11 cellular contexts compared by ENCODE assay signal in genomic region chr12:77940011-77940423, GRCh38.
A peak's percentile ranks its signal among the peaks of the same experiment; 100 is the strongest.
DNase-seq lines count a peak whose midpoint lies in the region; ATAC-seq, FAIRE-seq and TF ChIP-seq lines count a peak whose summit lies in the region.
"Had no signal": no experiment of that assay in that cellular context is flagged by ENCODE, and none has a peak within 500 bp of the region (broad histone marks: within the 10 kb centered on the region; RNA-seq: fewer than 3 reads in every experiment).

No MANE protein-coding gene starts in this region.

- peaks cover 45% of the 10 kb centered on the region for H3K79me2 ChIP-seq in endothelial cell of umbilical vein (ENCODE audit: control insufficient read depth, insufficient read depth, low read length)

- BruUV-seq in endothelial cell of umbilical vein (replicated peaks; lab: Mats Ljungman, UMichigan) = no TSS peak

- TF ChIP-seq CTCF in endothelial cell of umbilical vein (IDR thresholded peaks at IDR 0.05; ENCODE audit: extremely low read depth in 1 of 2, insufficient read depth in 1 of 2, low read depth in 1 of 2, low read length in 2 of 2) (no peak), nephron progenitor cell (IDR thresholded peaks at IDR 0.05) (no peak), GM13976 (IDR thresholded peaks at IDR 0.05; ENCODE audit: borderline replicate concordance, control extremely low read depth, extremely low read depth, insufficient read depth, missing control alignments) (no peak)

- peaks cover 39% of the 10 kb centered on the region for H3K4me1 ChIP-seq in endothelial cell of umbilical vein (ENCODE audit: control insufficient read depth, extremely low read depth, insufficient read depth, low read length)

- CTCF ChIA-PET in endothelial cell of umbilical vein (lab: Charles Lee) = interaction anchor here (0.7 to 2.6 kb wide), 10 partner anchors 12 to 215 kb away, joined by 3 to 17 read pairs (median 4); partner anchors contain the start of gene NAV3

- no peaks in the 10 kb centered on the region for H3K9me3 ChIP-seq in endothelial cell of umbilical vein (replicated peaks; ENCODE audit: control insufficient read depth, insufficient read depth, low read length)
- H3K9me3 ChIP-seq: upper lobe of left lung had no signal

- no peaks in the 10 kb centered on the region for H3K36me3 ChIP-seq in endothelial cell of umbilical vein (ENCODE audit: control insufficient read depth in 2 of 2, extremely low read depth in 1 of 2, insufficient read depth in 2 of 2, low read length in 2 of 2)
- H3K36me3 ChIP-seq: upper lobe of left lung had no signal

- in situ Hi-C loops in Caki2 (cut with HindIII; ENCODE audit: low pct_unique_long_range_greater_than_20kb, low sequenced_read_pairs) (no loop called here), GM13976 (cut with MboI; ENCODE audit: low sequenced_read_pairs, unreplicated experiment) (no loop called here)

- intact Hi-C loops in endothelial cell of umbilical vein (cut with micrococcal nuclease) = loop anchor here (1.0 to 5.0 kb wide), 4 partner anchors 41 to 878 kb away; no protein-coding TSS in a partner anchor

- ATAC-seq in GM21737 (IDR thresholded peaks at IDR 0.05; ENCODE audit: unreplicated experiment) (no peak), HG03175 (IDR thresholded peaks at IDR 0.05; ENCODE audit: unreplicated experiment) (no peak)
- ATAC-seq: activated CD4-positive, CD25-positive, alpha-beta regulatory T cell treated with anti-CD3 and anti-CD28 coated beads, Interleukin-2, amount 50 U/mL, for 24 hours had no signal

- H3K27ac Mint-ChIP-seq in nephron progenitor cell = peak overlapping the region; percentile 88
- H3K27ac Mint-ChIP-seq: activated naive CD8-positive, alpha-beta T cell treated with anti-CD3 and anti-CD28 coated beads, Interleukin-2, amount 10 ng/mL, durations not matched to agents 7 days and 5 days had no signal

- no peaks in the 10 kb centered on the region for H3K36me3 Mint-ChIP-seq in nephron progenitor cell (ENCODE audit: low read depth)
- H3K36me3 Mint-ChIP-seq: activated naive CD8-positive, alpha-beta T cell treated with anti-CD3 and anti-CD28 coated beads, Interleukin-2, amount 10 ng/mL, durations not matched to agents 7 days and 5 days had no signal

- no peaks in the 10 kb centered on the region for H3K9me1 ChIP-seq in endothelial cell of umbilical vein (replicated peaks; ENCODE audit: control insufficient read depth, extremely low read depth, insufficient read depth, low read length)

- H3K9me3 Mint-ChIP-seq in nephron progenitor cell = no peaks in the 10 kb centered on the region
- H3K9me3 Mint-ChIP-seq: activated naive CD8-positive, alpha-beta T cell treated with anti-CD3 and anti-CD28 coated beads, Interleukin-2, amount 10 ng/mL, durations not matched to agents 7 days and 5 days had no signal

- H3K27ac ChIP-seq in endothelial cell of umbilical vein (ENCODE audit: insufficient read depth, low read depth, low read length) = peak overlapping the region; percentile 95

- no peaks in the 10 kb centered on the region for H3K27me3 ChIP-seq in endothelial cell of umbilical vein (ENCODE audit: control insufficient read depth in 2 of 2, insufficient read depth in 2 of 2, low read length in 2 of 2)
- H3K27me3 ChIP-seq: upper lobe of left lung had no signal

- H3K4me3 Mint-ChIP-seq in nephron progenitor cell = no peak overlapping the region
- H3K4me3 Mint-ChIP-seq: activated naive CD8-positive, alpha-beta T cell treated with anti-CD3 and anti-CD28 coated beads, Interleukin-2, amount 10 ng/mL, durations not matched to agents 7 days and 5 days had no signal

- H4K20me1 ChIP-seq in endothelial cell of umbilical vein (replicated peaks; ENCODE audit: control insufficient read depth, extremely low read depth, insufficient read depth, low read length) = no peaks in the 10 kb centered on the region

- peak overlapping the region; percentile 63 for H2AFZ ChIP-seq in endothelial cell of umbilical vein (ENCODE audit: low read depth, low read length)

- H3K9ac ChIP-seq in endothelial cell of umbilical vein (replicated peaks; ENCODE audit: extremely low read depth, insufficient read depth, low read length) = peak overlapping the region; percentile 97

- FAIRE-seq in endothelial cell of umbilical vein (lab: Jason Lieb, UNC) = peak; percentile 70

- peak; percentile 57 for TF ChIP-seq POLR2A in endothelial cell of umbilical vein (IDR thresholded peaks at IDR 0.05; ENCODE audit: low read depth, low read length)

- POLR2A ChIA-PET in endothelial cell of umbilical vein (lab: Charles Lee) = no interaction called here

- peak overlapping the region in 2 of 3 experiments; percentile 70 to 90 for H3K4me3 ChIP-seq in endothelial cell of umbilical vein (replicated peaks in 1 of 3; ENCODE audit: insufficient read depth in 1 of 3, low read depth in 1 of 3, low read length in 3 of 3)
- H3K4me3 ChIP-seq: upper lobe of left lung had no signal

- peaks cover 19% of the 10 kb centered on the region for H3K4me1 Mint-ChIP-seq in nephron progenitor cell
- H3K4me1 Mint-ChIP-seq: activated naive CD8-positive, alpha-beta T cell treated with anti-CD3 and anti-CD28 coated beads, Interleukin-2, amount 10 ng/mL, durations not matched to agents 7 days and 5 days had no signal

- peak overlapping the region; percentile 100 for H3K4me2 ChIP-seq in endothelial cell of umbilical vein (ENCODE audit: insufficient read depth, low read length)

- dilution Hi-C loops in endothelial cell of umbilical vein (cut with MboI; ENCODE audit: extremely low pct_ligation_motif_present, low sequenced_read_pairs) = no loop called here

- no peaks in the 10 kb centered on the region for H3K27me3 Mint-ChIP-seq in nephron progenitor cell (ENCODE audit: low read depth, poor library complexity)
- H3K27me3 Mint-ChIP-seq: activated naive CD8-positive, alpha-beta T cell treated with anti-CD3 and anti-CD28 coated beads, Interleukin-2, amount 10 ng/mL, durations not matched to agents 7 days and 5 days had no signal

- peak; percentile 96 for DNase-seq in Caki2 (ENCODE audit: low read depth)
- DNase-seq in OCI-M1 (lab: John Stamatoyannopoulos, UW) = peak; percentile 36
- DNase-seq in endothelial cell of umbilical vein (ENCODE audit: low read depth, low spot score) = peak; percentile 84
- DNase-seq in nephron progenitor cell = peak; percentile 5
- no peak for DNase-seq in OCI-M2 (lab: John Stamatoyannopoulos, UW; ENCODE audit: unreplicated experiment)
- DNase-seq in GM13976 (ENCODE audit: low spot score) = no peak
- DNase-seq: activated naive CD8-positive, alpha-beta T cell treated with anti-CD3 and anti-CD28 coated beads, Interleukin-2, amount 10 ng/mL, durations not matched to agents 7 days and 5 days; upper lobe of left lung had no signal

TF ChIP-seq in endothelial cell of umbilical vein, 7 proteins besides CTCF, POLR2A, EP300 and RAD21:
- TF ChIP-seq JUN (IDR thresholded peaks at IDR 0.05; ENCODE audit: borderline replicate concordance, insufficient read depth, insufficient read length, low read depth) (peak; percentile 81), MAX (IDR thresholded peaks at IDR 0.05; ENCODE audit: insufficient read depth, insufficient read length) (no peak), POLR2AphosphoS5 (IDR thresholded peaks at IDR 0.05; ENCODE audit: insufficient read depth, low read depth, low read length) (peak; percentile 67), FOS (IDR thresholded peaks at IDR 0.05; ENCODE audit: borderline replicate concordance, insufficient read depth, low read length) (peak; percentile 97), MYC (IDR thresholded peaks at IDR 0.05; ENCODE audit: low read depth, low read length) (no peak), EZH2 (IDR thresholded peaks at IDR 0.05; ENCODE audit: borderline replicate concordance, low read depth, low read length, severe bottlenecking) (no peak), GATA2 (IDR thresholded peaks at IDR 0.05; ENCODE audit: insufficient read depth, insufficient read length, low read depth, low read length) (peak; percentile 83)

Comparison
In these comparisons a context has a peak if more than half of its experiments do, and no peak if none do; other contexts are left out.
1. DNase-seq: peak in Caki2 (single experiment), OCI-M1 (single experiment), endothelial cell of umbilical vein (single experiment) and nephron progenitor cell (single experiment); none in OCI-M2 (single experiment) and GM13976 (single experiment).